Comparison of ENCODE assay signal across 12 cellular contexts in genomic region chrX:13598877-13599276, GRCh38. TPM values are rescaled to one million over a fixed set of nuclear protein-coding genes. Genes with fewer than 3 reads are reported as not detected.
A peak's percentile ranks its signal among the peaks of the same experiment; 100 is the strongest.
DNase-seq lines count a peak whose midpoint lies in the region; ATAC-seq, FAIRE-seq and TF ChIP-seq lines count a peak whose summit lies in the region.
"Had no signal": no experiment of that assay in that cellular context is flagged by ENCODE, and none has a peak within 500 bp of the region (broad histone marks: within the 10 kb centered on the region; RNA-seq: fewer than 3 reads in every experiment).

No MANE protein-coding gene starts in this region.

- H3K4me3 Mint-ChIP-seq in GM23338: no peak overlapping the region

- no peaks in the 10 kb centered on the region for H3K36me3 Mint-ChIP-seq in GM23338 (ENCODE audit: low read depth)

- CTCF ChIA-PET in AG04450 (lab: Charles Lee): no interaction called here

- no peaks in the 10 kb centered on the region for H3K9me3 Mint-ChIP-seq in GM23338

- H3K36me3 ChIP-seq in GM23338 (ENCODE audit: insufficient read depth): no peaks in the 10 kb centered on the region
- H3K36me3 ChIP-seq in tibial nerve: no peaks in the 10 kb centered on the region

- POLR2A ChIA-PET in AG04450 (lab: Yijun Ruan, JAX): interaction anchor here (0.5 kb wide), 1 partner anchor 169 kb away, joined by 3 read pairs; no protein-coding TSS in a partner anchor

- peak; percentile 42; the same call in 1 of the 3 replicates for ATAC-seq in GM23338
- ATAC-seq: right cardiac atrium had no signal

- DNase-seq in AG04450 (ENCODE audit: low read depth, low spot score) (no peak), GM23338 (ENCODE audit: low spot score) (peak; percentile 28), RPMI8226 (peak; percentile 12), fibroblast of villous mesenchyme (ENCODE audit: low read depth) (peak; percentile 3), cerebellum (ENCODE audit: low spot score) (no peak), tibial nerve (ENCODE audit: low spot score in 2 of 2) (no peak), H54 (ENCODE audit: insufficient read length, low spot score) (no peak)
- no peak for DNase-seq in central memory CD4-positive, alpha-beta T cell
- DNase-seq: NCI-H1092 treated with DMSO at 0.1 percent for 48 hours, right cardiac atrium had no signal

- WGBS in tibial nerve, 2 donors: 67 to 80% methylated on average over 3 of the region's 3 CpGs

- H3K27ac Mint-ChIP-seq in GM23338: no peak overlapping the region

- peak; percentile 22 for TF ChIP-seq CTCF in AG04450 (IDR thresholded peaks at IDR 0.05; ENCODE audit: low read depth, low read length)
- peak in 1 of 2 experiments; percentile 52; a peak in 3 of 4 replicates for TF ChIP-seq CTCF in GM23338 (conservative IDR thresholded peaks at IDR 0.05; ENCODE audit: low read depth in 2 of 2)
- peak; percentile 35 for TF ChIP-seq CTCF in fibroblast of villous mesenchyme (IDR thresholded peaks at IDR 0.05; ENCODE audit: insufficient read depth, low read depth, low read length)
- TF ChIP-seq CTCF in tibial nerve (IDR thresholded peaks at IDR 0.05): no peak

- no peak overlapping the region for H3K27ac ChIP-seq in AG04450 (ENCODE audit: low read depth, low read length)
- no peak overlapping the region for H3K27ac ChIP-seq in GM23338 (ENCODE audit: low read depth)
- H3K27ac ChIP-seq in tibial nerve: no peak overlapping the region
- H3K27ac ChIP-seq: SK-N-MC had no signal

- H3K27me3 Mint-ChIP-seq in GM23338 (ENCODE audit: insufficient read depth, low read depth, poor library complexity): no peaks in the 10 kb centered on the region

- no peaks in the 10 kb centered on the region for H3K9me2 ChIP-seq in GM23338 (ENCODE audit: insufficient read depth)

- no peak for FAIRE-seq in H54 (lab: Jason Lieb, UNC)

- no peaks in the 10 kb centered on the region for H4K20me1 ChIP-seq in GM23338 (replicated peaks; ENCODE audit: insufficient read depth)

- H3K9me3 ChIP-seq in AG04450 (ENCODE audit: control insufficient read depth, insufficient read depth, low read length): no peaks in the 10 kb centered on the region
- H3K9me3 ChIP-seq in tibial nerve: no peaks in the 10 kb centered on the region

- H3K27me3 ChIP-seq in AG04450 (ENCODE audit: control insufficient read depth, insufficient read depth, low read length) (no peaks in the 10 kb centered on the region), GM23338 (ENCODE audit: insufficient read depth) (no peaks in the 10 kb centered on the region), tibial nerve (peaks cover 0 to 48% of the 10 kb centered on the region in 2 donors)

- H3K4me1 Mint-ChIP-seq in GM23338: 0 out of 3 replicates have a peak, but pooled peaks cover 2% of the 10 kb centered on the region

- TF ChIP-seq POLR2A in tibial nerve (IDR thresholded peaks at IDR 0.05) (no peak), H54 (IDR thresholded peaks at IDR 0.05; ENCODE audit: low read depth, low read length) (no peak)

- no peaks in the 10 kb centered on the region for H3F3A ChIP-seq in GM23338 (replicated peaks; ENCODE audit: low read depth)

- TF ChIP-seq EP300 in tibial nerve (IDR thresholded peaks at IDR 0.05): no peak

- no peaks in the 10 kb centered on the region for H3K79me2 ChIP-seq in GM23338 (replicated peaks; ENCODE audit: insufficient read depth)

- no peak overlapping the region for H2AFZ ChIP-seq in GM23338

- H3K4me2 ChIP-seq in GM23338: no peak overlapping the region

- H3K4me3 ChIP-seq in AG04450 (ENCODE audit: low read depth, low read length): no peak overlapping the region
- no peak overlapping the region for H3K4me3 ChIP-seq in GM23338
- H3K4me3 ChIP-seq in fibroblast of villous mesenchyme (ENCODE audit: low read depth, low read length): no peak overlapping the region
- H3K4me3 ChIP-seq in tibial nerve: no peak overlapping the region
- H3K4me3 ChIP-seq: SK-N-MC had no signal

- H3K4me1 ChIP-seq in GM23338 (ENCODE audit: insufficient read depth) (no peaks in the 10 kb centered on the region), tibial nerve (no peaks in the 10 kb centered on the region)

TF ChIP-seq in GM23338, 12 proteins besides CTCF, POLR2A, EP300 and RAD21 (continues in another document):
- TF ChIP-seq EZH2phosphoT487 (IDR thresholded peaks at IDR 0.05; ENCODE audit: unreplicated experiment) (no peak), ZNF114 (CRISPR knock-in tag; IDR thresholded peaks at IDR 0.05) (no peak), CREB1 (CRISPR knock-in tag; IDR thresholded peaks at IDR 0.05; ENCODE audit: low read depth) (no peak), EZH2 (IDR thresholded peaks at IDR 0.05; ENCODE audit: low read depth, unreplicated experiment) (no peak), ZNF462 (CRISPR knock-in tag; IDR thresholded peaks at IDR 0.05) (no peak)

RNA-seq across cellular contexts. Expression of gene EGFL6, which starts 29.5 kb away (rescaled TPM):
- polyA plus RNA-seq in AG04450 (2011; rRNA removed): not detected in 2 replicates
- polyA minus RNA-seq in AG04450 (2011; rRNA and poly(A)+ RNA removed): not detected in 2 replicates
- total RNA-seq in GM23338 (2014; rRNA removed; shearing (Covaris generic)): 2.6 and 2.8 TPM in 2 replicates
- 1.2 and 1.4 TPM in 2 replicates for polyA plus RNA-seq in GM23338 (2016; fragmentation: Nextera tagmentation; extraction: Ambion mirVana)
- 0.32 and 0.86 TPM in 2 replicates for total RNA-seq in fibroblast of villous mesenchyme
- total RNA-seq in cerebellum: 2.8 TPM
- total RNA-seq in tibial nerve: not detected
- total RNA-seq: dermis microvascular lymphatic vessel endothelial cell, right cardiac atrium had no signal
- polyA plus RNA-seq: right cardiac atrium had no signal

RNA-seq across cellular contexts. Expression of gene TCEANC, which starts 54.1 kb away (rescaled TPM):
- polyA plus RNA-seq in AG04450 (2011; rRNA removed): 1.2 and 1.7 TPM in 2 replicates
- polyA minus RNA-seq in AG04450 (2011; rRNA and poly(A)+ RNA removed): 1.0 and 1.1 TPM in 2 replicates
- total RNA-seq in GM23338 (2014; rRNA removed; shearing (Covaris generic)): 2.5 and 5.5 TPM in 2 replicates
- 0.89 and 1.2 TPM in 2 replicates for polyA plus RNA-seq in GM23338 (2016; fragmentation: Nextera tagmentation; extraction: Ambion mirVana)
- 2.3 and 5.2 TPM in 2 replicates for total RNA-seq in fibroblast of villous mesenchyme
- total RNA-seq in cerebellum: 9.0 TPM
- total RNA-seq in tibial nerve: 1 to 10 TPM; 2.9 to 6.1 (median 5.0) TPM

Comparison
In these comparisons a context has a peak if more than half of its experiments do, and no peak if none do; other contexts are left out.
1. DNase-seq: peak in GM23338 (single experiment), RPMI8226 (single experiment) and fibroblast of villous mesenchyme (single experiment); none in AG04450 (single experiment), cerebellum (single experiment), central memory CD4-positive, alpha-beta T cell (single experiment), tibial nerve (0 of 2) and H54 (single experiment).
2. CTCF ChIP-seq: peak in AG04450 (single experiment) and fibroblast of villous mesenchyme (single experiment); none in tibial nerve (0 of 5).